1 cellular context compared by ENCODE assay signal in genomic region chr3:88151358-88151757, GRCh38.
TF ChIP-seq lines count a peak whose summit lies in the region.

No MANE protein-coding gene starts in this region.

TF ChIP-seq in K562, 482 proteins besides CTCF, POLR2A, EP300 and RAD21 (continued from another document):
- TF ChIP-seq CEBPZ (IDR thresholded peaks at IDR 0.05; ENCODE audit: borderline replicate concordance, low read depth, low read length) (no peak), NR3C1 (CRISPR knock-in tag; IDR thresholded peaks at IDR 0.05) (no peak), POLR3A (IDR thresholded peaks at IDR 0.05; ENCODE audit: borderline replicate concordance, extremely low read depth, insufficient read depth, insufficient read length) (no peak), ZNF175 (CRISPR knock-in tag; IDR thresholded peaks at IDR 0.05; ENCODE audit: low read depth) (no peak), TFAP4 (CRISPR knock-in tag; IDR thresholded peaks at IDR 0.05; ENCODE audit: borderline replicate concordance) (no peak), RNF219 (CRISPR knock-in tag; IDR thresholded peaks at IDR 0.05) (no peak), BRF1 (IDR thresholded peaks at IDR 0.05; ENCODE audit: borderline replicate concordance, extremely low read depth, insufficient read length) (no peak), PTRF (tag; IDR thresholded peaks at IDR 0.05) (no peak), SMC3 (conservative IDR thresholded peaks at IDR 0.05; ENCODE audit: insufficient read depth, low read depth, low read length) (no peak), NBN (IDR thresholded peaks at IDR 0.05; ENCODE audit: low read depth) (no peak)
TF ChIP-seq in K562: peak in this region for 0.
